15 cellular contexts compared by ENCODE assay signal in the genomic region with DNA sequence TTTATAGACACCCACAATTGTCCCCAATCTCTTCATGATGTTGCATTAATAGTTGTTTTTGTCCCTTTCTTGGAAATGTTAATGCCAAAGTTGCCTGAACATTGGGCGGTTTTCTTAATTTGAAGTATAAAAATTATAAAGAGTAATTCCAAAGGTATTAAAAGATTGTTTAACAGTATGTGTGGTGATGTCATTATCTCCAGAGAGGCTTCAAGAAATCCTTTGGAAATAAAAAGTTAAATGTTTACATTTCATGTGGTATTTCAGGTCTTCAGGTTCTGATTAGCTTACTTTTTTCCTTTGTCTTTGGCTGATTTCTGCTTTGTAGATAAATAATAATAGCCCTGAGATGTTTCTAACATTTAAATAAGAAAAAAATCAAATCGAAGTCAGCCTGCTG. TPM values are rescaled to one million over a fixed set of nuclear protein-coding genes. Genes with fewer than 3 reads are reported as not detected.
"Had no signal": no experiment of that assay in that cellular context is flagged by ENCODE, and none has a peak within 500 bp of the region (broad histone marks: within the 10 kb centered on the region; RNA-seq: fewer than 3 reads in every experiment).

No MANE protein-coding gene starts in this region.

- H3K4me3 ChIP-seq: PC-9, SJCRH30, SK-N-MC had no signal

- H3K27ac ChIP-seq: KMS-11, PC-9, RWPE1, SJCRH30, SK-N-MC had no signal

- H3K27me3 ChIP-seq: SJCRH30 had no signal

- H3K4me1 ChIP-seq: SJCRH30 had no signal

- DNase-seq: NCI-H1417 treated with DMSO at 0.1 percent for 48 hours, NCI-H1436 treated with DMSO at 0.1 percent for 48 hours, NCI-H187 treated with DMSO at 0.1 percent for 48 hours, NCI-H526 treated with DMSO at 0.1 percent for 48 hours, NCI-H774, SIG-M5 had no signal

RNA-seq across cellular contexts. Expression of a gene that starts 29.3 kb away (rescaled TPM):
- total RNA-seq: LHCN-M2, OCI-LY7, RPMI7951, SK-MEL-5 had no signal
